ENCODE assay signal across 1 cellular context in genomic region chr19:19444694-19445155, GRCh38.
TF ChIP-seq lines count a peak whose summit lies in the region.

No MANE protein-coding gene starts in this region.

TF ChIP-seq in K562, 482 proteins besides CTCF, POLR2A, EP300 and RAD21 (continued from another document and continues in another):
- TF ChIP-seq SIRT6 (IDR thresholded peaks at IDR 0.05; ENCODE audit: low read depth, low read length) (no peak), NBN (IDR thresholded peaks at IDR 0.05; ENCODE audit: low read depth) (peak; percentile 47; the same call in 1 of the 2 replicates), ZNF197 (CRISPR knock-in tag; IDR thresholded peaks at IDR 0.05; ENCODE audit: low read depth) (no peak), IRF2 (CRISPR knock-in tag; IDR thresholded peaks at IDR 0.05) (no peak), GATAD2A (IDR thresholded peaks at IDR 0.05) (no peak), ZNF76 (CRISPR knock-in tag; IDR thresholded peaks at IDR 0.05; ENCODE audit: borderline replicate concordance) (no peak), CEBPB (tag; IDR thresholded peaks at IDR 0.05) (no peak), MTA2 (IDR thresholded peaks at IDR 0.05; ENCODE audit: low read depth) (no peak), MAFG (tag; conservative IDR thresholded peaks at IDR 0.05) (peak; percentile 81), ZNF57 (CRISPR knock-in tag; IDR thresholded peaks at IDR 0.05) (no peak), ZNF311 (CRISPR knock-in tag; IDR thresholded peaks at IDR 0.05) (no peak), CBFA2T2 (conservative IDR thresholded peaks at IDR 0.05) (no peak), NCOA2 (IDR thresholded peaks at IDR 0.05; ENCODE audit: partially characterized antibody in 2 of 2) (no peak), PML (IDR thresholded peaks at IDR 0.05; ENCODE audit: low read length) (no peak), POLR3G (IDR thresholded peaks at IDR 0.05; ENCODE audit: extremely low read depth, insufficient read length, insufficient replicate concordance) (no peak), POLR2AphosphoS2 (IDR thresholded peaks at IDR 0.05; ENCODE audit: low read length) (no peak), RHOXF2B (CRISPR knock-in tag; conservative IDR thresholded peaks at IDR 0.05) (no peak), ZBTB11 (CRISPR knock-in tag; IDR thresholded peaks at IDR 0.05) (peak in 1 of 3 experiments; percentile 81; a peak in 2 of 6 replicates), TFAP4 (CRISPR knock-in tag; IDR thresholded peaks at IDR 0.05; ENCODE audit: borderline replicate concordance) (no peak), BRF1 (IDR thresholded peaks at IDR 0.05; ENCODE audit: borderline replicate concordance, extremely low read depth, insufficient read length) (no peak), PHF21A (IDR thresholded peaks at IDR 0.05; ENCODE audit: borderline replicate concordance, low read depth) (no peak), ZNF785 (CRISPR knock-in tag; IDR thresholded peaks at IDR 0.05) (no peak), ILF3 (IDR thresholded peaks at IDR 0.05; ENCODE audit: borderline replicate concordance) (no peak), TCF3 (CRISPR knock-in tag; IDR thresholded peaks at IDR 0.05) (peak; percentile 65; the same call in 1 of the 2 replicates), GTF2F1 (IDR thresholded peaks at IDR 0.05; ENCODE audit: low read depth, low read length) (no peak), ZNF277 (CRISPR knock-in tag; IDR thresholded peaks at IDR 0.05; ENCODE audit: borderline replicate concordance) (no peak), GATAD2B (IDR thresholded peaks at IDR 0.05; ENCODE audit: borderline replicate concordance) (no peak), MEF2D (tag; conservative IDR thresholded peaks at IDR 0.05; ENCODE audit: low read depth) (no peak), ZNF347 (CRISPR knock-in tag; IDR thresholded peaks at IDR 0.05; ENCODE audit: low read depth) (no peak), NEUROD1 (IDR thresholded peaks at IDR 0.05; ENCODE audit: borderline replicate concordance, low read depth, low read length, partially characterized antibody) (no peak), FOS (IDR thresholded peaks at IDR 0.05; ENCODE audit: extremely low read depth, insufficient read length) (no peak), CSDE1 (IDR thresholded peaks at IDR 0.05) (no peak), ZNF75A (CRISPR knock-in tag; IDR thresholded peaks at IDR 0.05) (no peak), ZNF764 (CRISPR knock-in tag; IDR thresholded peaks at IDR 0.05; ENCODE audit: low read depth) (no peak), NONO (IDR thresholded peaks at IDR 0.05; ENCODE audit: low read depth in 2 of 2, low read length in 1 of 2) (no peak), SAFB2 (IDR thresholded peaks at IDR 0.05; ENCODE audit: borderline replicate concordance, low read depth, low read length, severe bottlenecking) (no peak), JUNB (CRISPR knock-in tag; conservative IDR thresholded peaks at IDR 0.05) (no peak)
- TF ChIP-seq, protein P1, sequence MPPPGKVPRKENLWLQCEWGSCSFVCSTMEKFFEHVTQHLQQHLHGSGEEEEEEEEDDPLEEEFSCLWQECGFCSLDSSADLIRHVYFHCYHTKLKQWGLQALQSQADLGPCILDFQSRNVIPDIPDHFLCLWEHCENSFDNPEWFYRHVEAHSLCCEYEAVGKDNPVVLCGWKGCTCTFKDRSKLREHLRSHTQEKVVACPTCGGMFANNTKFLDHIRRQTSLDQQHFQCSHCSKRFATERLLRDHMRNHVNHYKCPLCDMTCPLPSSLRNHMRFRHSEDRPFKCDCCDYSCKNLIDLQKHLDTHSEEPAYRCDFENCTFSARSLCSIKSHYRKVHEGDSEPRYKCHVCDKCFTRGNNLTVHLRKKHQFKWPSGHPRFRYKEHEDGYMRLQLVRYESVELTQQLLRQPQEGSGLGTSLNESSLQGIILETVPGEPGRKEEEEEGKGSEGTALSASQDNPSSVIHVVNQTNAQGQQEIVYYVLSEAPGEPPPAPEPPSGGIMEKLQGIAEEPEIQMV (tag; conservative IDR thresholded peaks at IDR 0.05; ENCODE audit: low read depth): no peak
- TF ChIP-seq, protein P2, sequence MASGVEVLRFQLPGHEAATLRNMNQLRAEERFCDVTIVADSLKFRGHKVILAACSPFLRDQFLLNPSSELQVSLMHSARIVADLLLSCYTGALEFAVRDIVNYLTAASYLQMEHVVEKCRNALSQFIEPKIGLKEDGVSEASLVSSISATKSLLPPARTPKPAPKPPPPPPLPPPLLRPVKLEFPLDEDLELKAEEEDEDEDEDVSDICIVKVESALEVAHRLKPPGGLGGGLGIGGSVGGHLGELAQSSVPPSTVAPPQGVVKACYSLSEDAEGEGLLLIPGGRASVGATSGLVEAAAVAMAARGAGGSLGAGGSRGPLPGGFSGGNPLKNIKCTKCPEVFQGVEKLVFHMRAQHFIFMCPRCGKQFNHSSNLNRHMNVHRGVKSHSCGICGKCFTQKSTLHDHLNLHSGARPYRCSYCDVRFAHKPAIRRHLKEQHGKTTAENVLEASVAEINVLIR (CRISPR knock-in tag; IDR thresholded peaks at IDR 0.05): no peak
- TF ChIP-seq, protein P3, sequence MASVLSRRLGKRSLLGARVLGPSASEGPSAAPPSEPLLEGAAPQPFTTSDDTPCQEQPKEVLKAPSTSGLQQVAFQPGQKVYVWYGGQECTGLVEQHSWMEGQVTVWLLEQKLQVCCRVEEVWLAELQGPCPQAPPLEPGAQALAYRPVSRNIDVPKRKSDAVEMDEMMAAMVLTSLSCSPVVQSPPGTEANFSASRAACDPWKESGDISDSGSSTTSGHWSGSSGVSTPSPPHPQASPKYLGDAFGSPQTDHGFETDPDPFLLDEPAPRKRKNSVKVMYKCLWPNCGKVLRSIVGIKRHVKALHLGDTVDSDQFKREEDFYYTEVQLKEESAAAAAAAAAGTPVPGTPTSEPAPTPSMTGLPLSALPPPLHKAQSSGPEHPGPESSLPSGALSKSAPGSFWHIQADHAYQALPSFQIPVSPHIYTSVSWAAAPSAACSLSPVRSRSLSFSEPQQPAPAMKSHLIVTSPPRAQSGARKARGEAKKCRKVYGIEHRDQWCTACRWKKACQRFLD (CRISPR knock-in tag; IDR thresholded peaks at IDR 0.05): no peak
- TF ChIP-seq, protein P4, sequence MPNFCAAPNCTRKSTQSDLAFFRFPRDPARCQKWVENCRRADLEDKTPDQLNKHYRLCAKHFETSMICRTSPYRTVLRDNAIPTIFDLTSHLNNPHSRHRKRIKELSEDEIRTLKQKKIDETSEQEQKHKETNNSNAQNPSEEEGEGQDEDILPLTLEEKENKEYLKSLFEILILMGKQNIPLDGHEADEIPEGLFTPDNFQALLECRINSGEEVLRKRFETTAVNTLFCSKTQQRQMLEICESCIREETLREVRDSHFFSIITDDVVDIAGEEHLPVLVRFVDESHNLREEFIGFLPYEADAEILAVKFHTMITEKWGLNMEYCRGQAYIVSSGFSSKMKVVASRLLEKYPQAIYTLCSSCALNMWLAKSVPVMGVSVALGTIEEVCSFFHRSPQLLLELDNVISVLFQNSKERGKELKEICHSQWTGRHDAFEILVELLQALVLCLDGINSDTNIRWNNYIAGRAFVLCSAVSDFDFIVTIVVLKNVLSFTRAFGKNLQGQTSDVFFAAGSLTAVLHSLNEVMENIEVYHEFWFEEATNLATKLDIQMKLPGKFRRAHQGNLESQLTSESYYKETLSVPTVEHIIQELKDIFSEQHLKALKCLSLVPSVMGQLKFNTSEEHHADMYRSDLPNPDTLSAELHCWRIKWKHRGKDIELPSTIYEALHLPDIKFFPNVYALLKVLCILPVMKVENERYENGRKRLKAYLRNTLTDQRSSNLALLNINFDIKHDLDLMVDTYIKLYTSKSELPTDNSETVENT (CRISPR knock-in tag; IDR thresholded peaks at IDR 0.05): no peak
- TF ChIP-seq, protein P5, sequence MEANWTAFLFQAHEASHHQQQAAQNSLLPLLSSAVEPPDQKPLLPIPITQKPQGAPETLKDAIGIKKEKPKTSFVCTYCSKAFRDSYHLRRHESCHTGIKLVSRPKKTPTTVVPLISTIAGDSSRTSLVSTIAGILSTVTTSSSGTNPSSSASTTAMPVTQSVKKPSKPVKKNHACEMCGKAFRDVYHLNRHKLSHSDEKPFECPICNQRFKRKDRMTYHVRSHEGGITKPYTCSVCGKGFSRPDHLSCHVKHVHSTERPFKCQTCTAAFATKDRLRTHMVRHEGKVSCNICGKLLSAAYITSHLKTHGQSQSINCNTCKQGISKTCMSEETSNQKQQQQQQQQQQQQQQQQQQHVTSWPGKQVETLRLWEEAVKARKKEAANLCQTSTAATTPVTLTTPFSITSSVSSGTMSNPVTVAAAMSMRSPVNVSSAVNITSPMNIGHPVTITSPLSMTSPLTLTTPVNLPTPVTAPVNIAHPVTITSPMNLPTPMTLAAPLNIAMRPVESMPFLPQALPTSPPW (CRISPR knock-in tag; IDR thresholded peaks at IDR 0.05): peak; percentile 43; the same call in 1 of the 2 replicates
- TF ChIP-seq, protein P6, sequence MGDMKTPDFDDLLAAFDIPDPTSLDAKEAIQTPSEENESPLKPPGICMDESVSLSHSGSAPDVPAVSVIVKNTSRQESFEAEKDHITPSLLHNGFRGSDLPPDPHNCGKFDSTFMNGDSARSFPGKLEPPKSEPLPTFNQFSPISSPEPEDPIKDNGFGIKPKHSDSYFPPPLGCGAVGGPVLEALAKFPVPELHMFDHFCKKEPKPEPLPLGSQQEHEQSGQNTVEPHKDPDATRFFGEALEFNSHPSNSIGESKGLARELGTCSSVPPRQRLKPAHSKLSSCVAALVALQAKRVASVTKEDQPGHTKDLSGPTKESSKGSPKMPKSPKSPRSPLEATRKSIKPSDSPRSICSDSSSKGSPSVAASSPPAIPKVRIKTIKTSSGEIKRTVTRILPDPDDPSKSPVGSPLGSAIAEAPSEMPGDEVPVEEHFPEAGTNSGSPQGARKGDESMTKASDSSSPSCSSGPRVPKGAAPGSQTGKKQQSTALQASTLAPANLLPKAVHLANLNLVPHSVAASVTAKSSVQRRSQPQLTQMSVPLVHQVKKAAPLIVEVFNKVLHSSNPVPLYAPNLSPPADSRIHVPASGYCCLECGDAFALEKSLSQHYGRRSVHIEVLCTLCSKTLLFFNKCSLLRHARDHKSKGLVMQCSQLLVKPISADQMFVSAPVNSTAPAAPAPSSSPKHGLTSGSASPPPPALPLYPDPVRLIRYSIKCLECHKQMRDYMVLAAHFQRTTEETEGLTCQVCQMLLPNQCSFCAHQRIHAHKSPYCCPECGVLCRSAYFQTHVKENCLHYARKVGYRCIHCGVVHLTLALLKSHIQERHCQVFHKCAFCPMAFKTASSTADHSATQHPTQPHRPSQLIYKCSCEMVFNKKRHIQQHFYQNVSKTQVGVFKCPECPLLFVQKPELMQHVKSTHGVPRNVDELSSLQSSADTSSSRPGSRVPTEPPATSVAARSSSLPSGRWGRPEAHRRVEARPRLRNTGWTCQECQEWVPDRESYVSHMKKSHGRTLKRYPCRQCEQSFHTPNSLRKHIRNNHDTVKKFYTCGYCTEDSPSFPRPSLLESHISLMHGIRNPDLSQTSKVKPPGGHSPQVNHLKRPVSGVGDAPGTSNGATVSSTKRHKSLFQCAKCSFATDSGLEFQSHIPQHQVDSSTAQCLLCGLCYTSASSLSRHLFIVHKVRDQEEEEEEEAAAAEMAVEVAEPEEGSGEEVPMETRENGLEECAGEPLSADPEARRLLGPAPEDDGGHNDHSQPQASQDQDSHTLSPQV (IDR thresholded peaks at IDR 0.05): no peak
